12 cellular contexts compared by ENCODE assay signal in genomic region chr7:97021443-97022261, GRCh38. TPM values are rescaled to one million over a fixed set of nuclear protein-coding genes. Genes with fewer than 3 reads are reported as not detected.
A peak's percentile ranks its signal among the peaks of the same experiment; 100 is the strongest.
DNase-seq lines count a peak whose midpoint lies in the region; ATAC-seq and TF ChIP-seq lines count a peak whose summit lies in the region.
"Had no signal": no experiment of that assay in that cellular context is flagged by ENCODE, and none has a peak within 500 bp of the region (broad histone marks: within the 10 kb centered on the region; RNA-seq: fewer than 3 reads in every experiment).

No MANE protein-coding gene starts in this region.

- WGBS in H9 (ENCODE audit: extremely low coverage, insufficient read length, low lambda C conversion rate): no CpG with 5 or more reads among the region's 55 CpGs

- H3K23me2 ChIP-seq in H9 (ENCODE audit: insufficient read length, low read depth, low read length, poor library complexity, severe bottlenecking): peaks cover 12% of the 10 kb centered on the region

- no peak overlapping the region for H3K23ac ChIP-seq in H9 (ENCODE audit: insufficient read length, low read depth, low read length)

- peak overlapping the region; percentile 32 for H3K4me2 ChIP-seq in H9 (ENCODE audit: insufficient read depth, insufficient read length, low read length)

- H3K27me3 Mint-ChIP-seq in H9 (ENCODE audit: low read depth) (peaks cover 100% of the 10 kb centered on the region), neural crest cell (ENCODE audit: low read depth) (peaks cover 99% of the 10 kb centered on the region)

- peak; percentile 72 for DNase-seq in DMS53 treated with DMSO at 0.1 percent for 48 hours (lab: John Stamatoyannopoulos, UW; ENCODE audit: unreplicated experiment)
- DNase-seq in H9: peak; percentile 68
- peak; percentile 80 for DNase-seq in ecto neural progenitor cell (ENCODE audit: low spot score)
- DNase-seq in neural crest cell (ENCODE audit: low read depth, low spot score): no peak
- DNase-seq in KBM-7: no peak
- DNase-seq in GM19238 (ENCODE audit: insufficient read length, low spot score): no peak
- DNase-seq: activated CD8-positive, alpha-beta memory T cell treated with anti-CD3 and anti-CD28 coated beads, Interleukin-2, amount 50 U/mL, for 48 hours; MM.1S had no signal

- H2BK12ac ChIP-seq in H9 (ENCODE audit: insufficient read length, low read depth, low read length): no peak overlapping the region

- H4K5ac ChIP-seq in H9 (ENCODE audit: insufficient read length, low read depth, low read length): no peak overlapping the region

- ATAC-seq in HG03571 (IDR thresholded peaks at IDR 0.05; ENCODE audit: unreplicated experiment): no peak

- no peak overlapping the region for H3K27ac ChIP-seq in H9 (ENCODE audit: insufficient read length, low read depth, low read length)
- H3K27ac ChIP-seq: prostate gland had no signal

- no peaks in the 10 kb centered on the region for H3K79me2 ChIP-seq in H9 (ENCODE audit: insufficient read depth, low read length)

- no peak overlapping the region for H3K56ac ChIP-seq in H9 (ENCODE audit: insufficient read length, low read depth, low read length)

- no peak overlapping the region for H3K9ac ChIP-seq in H9 (ENCODE audit: extremely low read depth, insufficient read length, low read length)

- H3K18ac ChIP-seq in H9 (ENCODE audit: insufficient read length, low read depth, low read length): no peak overlapping the region

- H2AFZ ChIP-seq in H9 (ENCODE audit: low read length): no peak overlapping the region

- H2AK5ac ChIP-seq in H9 (ENCODE audit: insufficient read length, low read length): no peak overlapping the region

- H3K4me1 Mint-ChIP-seq in H9: peaks cover 63 to 81% of the 10 kb centered on the region in 2 experiments
- H3K4me1 Mint-ChIP-seq in neural crest cell: peaks cover 51% of the 10 kb centered on the region

- TF ChIP-seq CTCF in H9 (conservative IDR thresholded peaks at IDR 0.05): no peak
- no peak for TF ChIP-seq CTCF in neural crest cell (conservative IDR thresholded peaks at IDR 0.05)

- 0 out of 2 replicates have a peak, but pooled peaks cover 2% of the 10 kb centered on the region for H3K4me1 ChIP-seq in H9 (ENCODE audit: insufficient read depth, low read length)
- H3K4me1 ChIP-seq: prostate gland had no signal

- H3K9me3 Mint-ChIP-seq in H9 (peaks cover 5 to 21% of the 10 kb centered on the region in 2 experiments), neural crest cell (no peaks in the 10 kb centered on the region)

- H3K27ac Mint-ChIP-seq in H9 (no peak overlapping the region), neural crest cell (ENCODE audit: unreplicated experiment) (no peak overlapping the region)

- in situ Hi-C loops in KBM-7 (cut with MboI; ENCODE audit: low pct_unique_long_range_greater_than_20kb, low sequenced_read_pairs): no loop called here

- peak overlapping the region; percentile 34 to 79; a peak in 4 of 5 replicates for H3K4me3 Mint-ChIP-seq in H9
- H3K4me3 Mint-ChIP-seq in neural crest cell: peak overlapping the region; percentile 56

- H3K27me3 ChIP-seq in H9 (ENCODE audit: insufficient read depth, low read length): peaks cover 99% of the 10 kb centered on the region

- H2BK120ac ChIP-seq in H9 (ENCODE audit: low read depth, low read length, poor library complexity, severe bottlenecking): no peak overlapping the region

- H4K8ac ChIP-seq in H9 (replicated peaks; ENCODE audit: insufficient read length, low read depth, low read length): no peak overlapping the region

- no peak overlapping the region for H3K4ac ChIP-seq in H9 (ENCODE audit: low read depth, low read length)

- H2BK15ac ChIP-seq in H9 (ENCODE audit: low read depth, low read length): no peak overlapping the region

- H4K91ac ChIP-seq in H9 (ENCODE audit: insufficient read length, low read depth, low read length): no peak overlapping the region

- no peak overlapping the region for H3K14ac ChIP-seq in H9 (ENCODE audit: insufficient read depth, low read length)

- no peaks in the 10 kb centered on the region for H3K9me3 ChIP-seq in H9 (ENCODE audit: control insufficient read depth, low read depth, low read length)
- H3K9me3 ChIP-seq: prostate gland had no signal

- no peak overlapping the region for H3T11ph ChIP-seq in H9 (ENCODE audit: low read length)

- H2BK20ac ChIP-seq in H9 (ENCODE audit: low read depth, low read length, poor library complexity, severe bottlenecking): no peak overlapping the region

- H3K36me3 Mint-ChIP-seq in H9 (ENCODE audit: insufficient read depth in 1 of 3, low read depth in 3 of 3): no peaks in the 10 kb centered on the region; a peak in 1 of 7 replicates
- no peaks in the 10 kb centered on the region for H3K36me3 Mint-ChIP-seq in neural crest cell (ENCODE audit: low read depth)

- no peaks in the 10 kb centered on the region for H3K79me1 ChIP-seq in H9 (ENCODE audit: insufficient read depth, low read depth, low read length, poor library complexity, severe bottlenecking)

- peaks cover 3% of the 10 kb centered on the region for H4K20me1 ChIP-seq in H9 (ENCODE audit: control insufficient read depth, insufficient read depth, insufficient read length)

- H2BK5ac ChIP-seq in H9 (ENCODE audit: insufficient read length, low read length): no peak overlapping the region

RNA-seq across cellular contexts. Expression of gene DLX5, which starts 3.0 kb away (rescaled TPM):
- total RNA-seq in H9 (2021): 0.22 TPM in 1 of 2 replicates, not detected in the other
- 0.34 and 0.70 TPM in 2 replicates for total RNA-seq in neural crest cell
- total RNA-seq: lung microvascular endothelial cell had no signal

RNA-seq across cellular contexts. Expression of gene DLX6, which starts 16.3 kb away (rescaled TPM):
- total RNA-seq in H9 (2021) (0.24 TPM in 1 of 2 replicates, not detected in the other), neural crest cell (0.26 and 0.32 TPM in 2 replicates)
- total RNA-seq: lung microvascular endothelial cell, subcutaneous adipose tissue had no signal

Comparison
In these comparisons a context has a peak if more than half of its experiments do, and no peak if none do; other contexts are left out.
1. DNase-seq: peak in DMS53 treated with DMSO at 0.1 percent for 48 hours (single experiment), H9 (single experiment) and ecto neural progenitor cell (single experiment); none in neural crest cell (single experiment), KBM-7 (single experiment) and GM19238 (single experiment).